8 cellular contexts compared by ENCODE assay signal in the genomic region with DNA sequence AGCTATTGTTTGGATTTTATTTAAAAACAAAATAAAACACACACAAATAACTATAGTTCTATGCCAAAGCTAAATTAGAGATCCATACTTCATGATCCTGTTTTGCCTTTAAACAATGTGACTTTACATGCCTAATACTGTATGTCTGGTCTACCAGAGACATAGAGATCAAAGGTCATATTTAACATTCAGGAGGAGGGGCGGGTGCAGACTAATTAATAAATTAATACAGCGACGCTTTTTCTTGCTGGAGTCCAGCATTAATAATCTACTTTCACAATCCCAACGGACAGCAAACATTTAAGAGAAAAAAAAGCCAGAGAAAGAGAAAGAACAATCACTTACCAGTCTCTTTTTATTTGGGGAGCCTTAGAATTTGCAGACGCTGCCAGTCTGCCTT. TPM values are rescaled to one million over a fixed set of nuclear protein-coding genes. Genes with fewer than 3 reads are reported as not detected.
DNase-seq lines count a peak whose midpoint lies in the region; ATAC-seq and TF ChIP-seq lines count a peak whose summit lies in the region.

No MANE protein-coding gene starts in this region.

- TF ChIP-seq POLR2A in heart left ventricle (IDR thresholded peaks at IDR 0.05) (no peak), vagina (IDR thresholded peaks at IDR 0.05) (no peak)

- DNase-seq in heart left ventricle (no peak), left cardiac atrium (no peak), vagina (ENCODE audit: extremely low spot score in 2 of 2) (no peak), SK-N-DZ (ENCODE audit: low spot score) (no peak), D341Med (ENCODE audit: low spot score) (no peak), ACHN (no peak)
- no peak for DNase-seq in central memory CD8-positive, alpha-beta T cell (ENCODE audit: low spot score in 2 of 2)

- peak overlapping the region; percentile 79 for H3K4me3 Mint-ChIP-seq in central memory CD8-positive, alpha-beta T cell

- H3K4me1 ChIP-seq in heart left ventricle (peaks cover 0 to 41% (median 11%) of the 10 kb centered on the region in 12 donors), muscle layer of colon (ENCODE audit: insufficient read depth, low read length) (peaks cover 11% of the 10 kb centered on the region), vagina (peaks cover 29% of the 10 kb centered on the region)

- peak overlapping the region in 10 of 12 donors; percentile 55 to 89 (median 82) for H3K27ac ChIP-seq in heart left ventricle
- peak overlapping the region; percentile 81 for H3K27ac ChIP-seq in muscle layer of colon (ENCODE audit: low read depth, low read length)
- H3K27ac ChIP-seq in vagina: peak overlapping the region; percentile 53

- in situ Hi-C loops in ACHN (cut with HindIII; ENCODE audit: low pct_ligation_motif_present, low pct_unique_long_range_greater_than_20kb, low sequenced_read_pairs): no loop called here

- peak overlapping the region; percentile 75 for H3K27ac Mint-ChIP-seq in central memory CD8-positive, alpha-beta T cell (ENCODE audit: low read depth)

- H3K9me3 ChIP-seq in heart left ventricle (no peaks in the 10 kb centered on the region), muscle layer of colon (ENCODE audit: low read length) (no peaks in the 10 kb centered on the region), vagina (no peaks in the 10 kb centered on the region)

- H3K27me3 Mint-ChIP-seq in central memory CD8-positive, alpha-beta T cell: peaks cover 55% of the 10 kb centered on the region

- whole genome bisulfite sequencing in heart left ventricle, 4 donors: 11 to 24% (median 19%) methylated on average over 5 of the region's 5 CpGs

- peaks cover 34% of the 10 kb centered on the region for H3K4me1 Mint-ChIP-seq in central memory CD8-positive, alpha-beta T cell

- H3K36me3 Mint-ChIP-seq in central memory CD8-positive, alpha-beta T cell (ENCODE audit: insufficient read depth): peaks cover 6% of the 10 kb centered on the region

- H3K27me3 ChIP-seq in heart left ventricle (peaks cover 0 to 49% (median 0%) of the 10 kb centered on the region in 9 donors), muscle layer of colon (ENCODE audit: control insufficient read depth in 1 of 2, insufficient read depth in 2 of 2, low read length in 2 of 2) (no peaks in the 10 kb centered on the region), vagina (no peaks in the 10 kb centered on the region)

- ATAC-seq in heart left ventricle (no peak), left cardiac atrium (no peak)
- ATAC-seq in central memory CD8-positive, alpha-beta T cell (replicated peaks; ENCODE audit: extremely low read depth, poor library complexity, severe bottlenecking): no peak

- TF ChIP-seq CTCF in heart left ventricle (IDR thresholded peaks at IDR 0.05) (no peak), vagina (IDR thresholded peaks at IDR 0.05) (no peak)

- H3K36me3 ChIP-seq in heart left ventricle (no peaks in the 10 kb centered on the region), muscle layer of colon (ENCODE audit: insufficient read depth, low read length) (no peaks in the 10 kb centered on the region), vagina (no peaks in the 10 kb centered on the region)

- peak overlapping the region; percentile 41 for H3K9ac ChIP-seq in muscle layer of colon (ENCODE audit: low read length)

- intact Hi-C loops in heart left ventricle (cut with DNase I): loop anchor here in 3 of 10 donors (5.0 to 10.0 kb wide), 5 partner anchors 241 to 981 kb away; a partner anchor contains a TSS
- intact Hi-C loops in left cardiac atrium (cut with DNase I): no loop called here
- intact Hi-C loops in vagina (cut with DNase I): no loop called here

- H3K9me3 Mint-ChIP-seq in central memory CD8-positive, alpha-beta T cell: no peaks in the 10 kb centered on the region

- H3K4me3 ChIP-seq in heart left ventricle (peak overlapping the region in 11 of 12 donors; percentile 20 to 74 (median 59)), muscle layer of colon (ENCODE audit: low read depth in 1 of 2, low read length in 2 of 2) (peak overlapping the region; percentile 29 to 59), vagina (peak overlapping the region; percentile 49 to 58)

RNA-seq across cellular contexts. Expression of a gene that starts 0.5 kb away (rescaled TPM):
- total RNA-seq in heart left ventricle (1 to 10 TPM; 1.9 to 7.3 (median 4.1) TPM), left cardiac atrium (1 to 10 TPM; 2.3 to 4.2 TPM), vagina (0.74 TPM)
- 1 to 10 TPM in 1 of 2 donors, under 1 TPM in 1; 0.58 to 1.2 TPM for polyA plus RNA-seq in heart left ventricle
- 12.5 and 14.0 TPM in 2 replicates for polyA plus RNA-seq in SK-N-DZ (2014; cell fraction: cytosol; rRNA removed)
- 18.8 and 45.3 TPM in 2 replicates for polyA plus RNA-seq in SK-N-DZ (2014; cell fraction: nucleus; rRNA removed)
